ENCODE assay signal across 8 cellular contexts in genomic region chr9:101235105-101235866, GRCh38.
A peak's percentile ranks its signal among the peaks of the same experiment; 100 is the strongest.
DNase-seq lines count a peak whose midpoint lies in the region; ATAC-seq and TF ChIP-seq lines count a peak whose summit lies in the region.

No MANE protein-coding gene starts in this region.

- H3K27ac ChIP-seq in stomach = no peak overlapping the region

- no peaks in the 10 kb centered on the region for H3K9me3 ChIP-seq in NT2/D1 (ENCODE audit: insufficient read depth, low read length)
- no peaks in the 10 kb centered on the region for H3K9me3 ChIP-seq in stomach
- H3K9me3 ChIP-seq in MG63 = peaks cover 3% of the 10 kb centered on the region

- H3K36me3 ChIP-seq in NT2/D1 (ENCODE audit: insufficient read depth, insufficient read length, low read length) (no peaks in the 10 kb centered on the region), stomach (no peaks in the 10 kb centered on the region), MG63 (no peaks in the 10 kb centered on the region)

- H3K27me3 ChIP-seq in NT2/D1 (ENCODE audit: insufficient read depth, insufficient read length) = no peaks in the 10 kb centered on the region
- no peaks in the 10 kb centered on the region for H3K27me3 ChIP-seq in stomach
- H3K27me3 ChIP-seq in MG63 = no peaks in the 10 kb centered on the region

- TF ChIP-seq CTCF in fibroblast of mammary gland (conservative IDR thresholded peaks at IDR 0.05; ENCODE audit: control insufficient read depth, insufficient read depth, low read depth, low read length) (peak; percentile 35), stomach (IDR thresholded peaks at IDR 0.05) (peak in 2 of 7 experiments; percentile 27 to 42)

- TF ChIP-seq EP300 in stomach (IDR thresholded peaks at IDR 0.05) = no peak

- DNase-seq in DMS53 treated with DMSO at 0.1 percent for 48 hours (lab: John Stamatoyannopoulos, UW; ENCODE audit: unreplicated experiment) (peak; percentile 19), NT2/D1 (ENCODE audit: low read depth, low spot score) (peak; percentile 52), fibroblast of mammary gland (ENCODE audit: low read depth) (peak; percentile 19), superior temporal gyrus (ENCODE audit: extremely low spot score) (peak; percentile 95), stomach (no peak), MG63 (no peak)

- intact Hi-C loops in stomach (cut with DNase I; ENCODE audit: low total_unique reads) = no loop called here

- no peaks in the 10 kb centered on the region for H3K4me1 ChIP-seq in NT2/D1 (ENCODE audit: insufficient read depth, insufficient read length)
- H3K4me1 ChIP-seq in stomach = no peaks in the 10 kb centered on the region

- WGBS in stomach, 5 donors = 15 to 29% (median 17%) methylated on average over 6 of the region's 6 CpGs

- ATAC-seq in HG03354 (IDR thresholded peaks at IDR 0.05; ENCODE audit: poor library complexity, severe bottlenecking, unreplicated experiment) (peak; percentile 47), GM21717 (IDR thresholded peaks at IDR 0.05; ENCODE audit: unreplicated experiment) (no peak)

- no peak overlapping the region for H3K4me3 ChIP-seq in NT2/D1 (ENCODE audit: insufficient read length, low read depth)
- no peak overlapping the region for H3K4me3 ChIP-seq in fibroblast of mammary gland (ENCODE audit: control insufficient read depth, low read depth, low read length)
- H3K4me3 ChIP-seq in stomach = no peak overlapping the region
- H3K4me3 ChIP-seq in MG63 = no peak overlapping the region

- no peak for TF ChIP-seq POLR2A in stomach (IDR thresholded peaks at IDR 0.05)

- no peak overlapping the region for H3K9ac ChIP-seq in NT2/D1 (ENCODE audit: insufficient read length, low read depth)

Comparison
In these comparisons a context has a peak if more than half of its experiments do, and no peak if none do; other contexts are left out.
1. DNase-seq: peak in DMS53 treated with DMSO at 0.1 percent for 48 hours (single experiment), NT2/D1 (single experiment), fibroblast of mammary gland (single experiment) and superior temporal gyrus (single experiment); none in stomach (single experiment) and MG63 (single experiment).